ENCODE assay signal across 8 cellular contexts in genomic region chr18:13112982-13113381, GRCh38.
A peak's percentile ranks its signal among the peaks of the same experiment; 100 is the strongest.
DNase-seq lines count a peak whose midpoint lies in the region; ATAC-seq and TF ChIP-seq lines count a peak whose summit lies in the region.

No MANE protein-coding gene starts in this region.

- no peaks in the 10 kb centered on the region for H3K9me2 ChIP-seq in OCI-LY1 (ENCODE audit: low read depth, low read length)

- no peak overlapping the region for H2AK5ac ChIP-seq in neuronal stem cell (ENCODE audit: low read depth, low read length)

- DNase-seq in GM03348 (ENCODE audit: low spot score) (peak; percentile 67), fibroblast of mammary gland (ENCODE audit: low read depth) (peak; percentile 39), neuronal stem cell (ENCODE audit: low spot score) (peak; percentile 63), amniotic stem cell (lab: John Stamatoyannopoulos, UW) (no peak)
- no peak for DNase-seq in effector CD4-positive, alpha-beta T cell

- TF ChIP-seq CTCF in OCI-LY1 (IDR thresholded peaks at IDR 0.05; ENCODE audit: low read length) (peak; percentile 59), fibroblast of mammary gland (conservative IDR thresholded peaks at IDR 0.05; ENCODE audit: control insufficient read depth, insufficient read depth, low read depth, low read length) (peak; percentile 19)

- no peak overlapping the region for H3K9ac ChIP-seq in OCI-LY1 (ENCODE audit: low read length)
- no peak overlapping the region for H3K9ac ChIP-seq in neuronal stem cell (ENCODE audit: low read depth, low read length, poor library complexity)

- H3K36me3 ChIP-seq in OCI-LY1 (ENCODE audit: insufficient read depth, low read length), result peaks cover 79% of the 10 kb centered on the region
- peaks cover 15 to 82% of the 10 kb centered on the region in 2 donors for H3K36me3 ChIP-seq in neuronal stem cell (replicated peaks in 1 of 2; ENCODE audit: control insufficient read depth in 2 of 2, insufficient read depth in 2 of 2, low read length in 2 of 2)

- no peaks in the 10 kb centered on the region for H3K4me1 ChIP-seq in OCI-LY1 (ENCODE audit: insufficient read depth, low read length, severe bottlenecking)
- peaks cover 1 to 8% of the 10 kb centered on the region in 2 donors for H3K4me1 ChIP-seq in neuronal stem cell (ENCODE audit: control insufficient read depth in 2 of 2, insufficient read depth in 1 of 2, low read depth in 1 of 2, low read length in 2 of 2)

- H2AFZ ChIP-seq in OCI-LY1 (ENCODE audit: low read length) (no peak overlapping the region), neuronal stem cell (ENCODE audit: low read length) (no peak overlapping the region)

- H2BK15ac ChIP-seq in neuronal stem cell (ENCODE audit: low read length), result no peak overlapping the region

- no peaks in the 10 kb centered on the region for H3K79me2 ChIP-seq in OCI-LY1 (ENCODE audit: insufficient read depth, low read length)

- no CpG with 5 or more reads among the region's 8 CpGs for WGBS in neuronal stem cell (ENCODE audit: extremely low coverage in 2 of 2, insufficient read length in 2 of 2, insufficient replicate concordance in 1 of 2), 2 donors

- no peak overlapping the region for H3K4ac ChIP-seq in neuronal stem cell (ENCODE audit: low read length)

- no peaks in the 10 kb centered on the region for H3K79me1 ChIP-seq in neuronal stem cell (ENCODE audit: low read depth, low read length)

- H2BK120ac ChIP-seq in neuronal stem cell (ENCODE audit: low read depth, low read length), result no peak overlapping the region

- ATAC-seq in HG02610 (IDR thresholded peaks at IDR 0.05; ENCODE audit: unreplicated experiment) (no peak), HG02938 (IDR thresholded peaks at IDR 0.05; ENCODE audit: unreplicated experiment) (no peak)

- H3K4me2 ChIP-seq in OCI-LY1 (ENCODE audit: low read length) (no peak overlapping the region), neuronal stem cell (ENCODE audit: insufficient read depth, low read length, poor library complexity, severe bottlenecking) (no peak overlapping the region)

- H4K20me1 ChIP-seq in OCI-LY1 (ENCODE audit: insufficient read depth, low read length), result no peaks in the 10 kb centered on the region

- no peak overlapping the region for H4K8ac ChIP-seq in neuronal stem cell (ENCODE audit: low read depth, low read length)

- no peak overlapping the region for H3K14ac ChIP-seq in neuronal stem cell (ENCODE audit: low read length)

- no peaks in the 10 kb centered on the region for H3K9me3 ChIP-seq in OCI-LY1 (ENCODE audit: low read length)
- peaks cover 5 to 13% of the 10 kb centered on the region in 2 donors for H3K9me3 ChIP-seq in neuronal stem cell (replicated peaks in 1 of 2; ENCODE audit: control insufficient read depth in 2 of 2, insufficient read depth in 1 of 2, low read depth in 1 of 2, low read length in 2 of 2)

- no peak overlapping the region for H2BK5ac ChIP-seq in neuronal stem cell (ENCODE audit: low read length)

- H3K23ac ChIP-seq in neuronal stem cell (ENCODE audit: low read depth, low read length, poor library complexity), result no peak overlapping the region

- H3K4me3 ChIP-seq in OCI-LY1 (ENCODE audit: low read depth, low read length, poor library complexity, severe bottlenecking) (no peak overlapping the region), fibroblast of mammary gland (ENCODE audit: control insufficient read depth, low read depth, low read length) (no peak overlapping the region), neuronal stem cell (ENCODE audit: low read length in 2 of 2) (no peak overlapping the region)

- H3K27ac ChIP-seq in OCI-LY1 (ENCODE audit: low read depth, low read length, poor library complexity, severe bottlenecking), result no peak overlapping the region
- no peak overlapping the region for H3K27ac ChIP-seq in neuronal stem cell (replicated peaks; ENCODE audit: low read length)

- H3K27me3 ChIP-seq in OCI-LY1 (ENCODE audit: insufficient read depth, low read length) (no peaks in the 10 kb centered on the region), neuronal stem cell (ENCODE audit: control insufficient read depth in 3 of 3, insufficient read depth in 3 of 3, low read depth in 1 of 3, low read length in 3 of 3) (no peaks in the 10 kb centered on the region)

- no peak overlapping the region for H3K18ac ChIP-seq in neuronal stem cell (ENCODE audit: low read length)

- H4K91ac ChIP-seq in neuronal stem cell (ENCODE audit: low read depth, low read length, poor library complexity), result no peak overlapping the region

- no peaks in the 10 kb centered on the region for H3F3A ChIP-seq in OCI-LY1 (ENCODE audit: insufficient read depth, low read length)

- no peak overlapping the region for H2BK12ac ChIP-seq in neuronal stem cell (ENCODE audit: low read length)

Comparison
In these comparisons a context has a peak if more than half of its experiments do, and no peak if none do; other contexts are left out.
1. DNase-seq: peak in GM03348 (single experiment), fibroblast of mammary gland (single experiment) and neuronal stem cell (single experiment); none in amniotic stem cell (single experiment) and effector CD4-positive, alpha-beta T cell (single experiment).